10 cellular contexts compared by ENCODE assay signal in genomic region chr3:42846682-42847522, GRCh38. TPM values are rescaled to one million over a fixed set of nuclear protein-coding genes. Genes with fewer than 3 reads are reported as not detected.
A peak's percentile ranks its signal among the peaks of the same experiment; 100 is the strongest.
DNase-seq lines count a peak whose midpoint lies in the region; ATAC-seq and TF ChIP-seq lines count a peak whose summit lies in the region.
"Had no signal": no experiment of that assay in that cellular context is flagged by ENCODE, and none has a peak within 500 bp of the region (broad histone marks: within the 10 kb centered on the region; RNA-seq: fewer than 3 reads in every experiment).

No MANE protein-coding gene starts in this region.

- H3K27me3 ChIP-seq in heart right ventricle (no peaks in the 10 kb centered on the region), subcutaneous abdominal adipose tissue (ENCODE audit: control insufficient read depth in 5 of 5, insufficient read depth in 4 of 5, low read length in 5 of 5) (no peaks in the 10 kb centered on the region)

- intact Hi-C loops in heart right ventricle (cut with DNase I) = no loop called here

- 33 to 44% methylated on average over 5 of the region's 5 CpGs for WGBS in heart right ventricle, 2 donors

- H3K4me3 ChIP-seq in heart right ventricle (no peak overlapping the region), subcutaneous abdominal adipose tissue (ENCODE audit: low read depth in 1 of 5, low read length in 5 of 5) (no peak overlapping the region)

- peaks cover 2 to 54% (median 29%) of the 10 kb centered on the region in 9 donors for H3K4me1 ChIP-seq in heart right ventricle
- peaks cover 3 to 37% (median 30%) of the 10 kb centered on the region in 5 donors for H3K4me1 ChIP-seq in subcutaneous abdominal adipose tissue (ENCODE audit: control insufficient read depth in 5 of 5, insufficient read depth in 5 of 5, low read length in 5 of 5)

- no peaks in the 10 kb centered on the region for H3K9me3 ChIP-seq in heart right ventricle
- H3K9me3 ChIP-seq in subcutaneous abdominal adipose tissue (ENCODE audit: control insufficient read depth in 5 of 5, low read length in 5 of 5) = no peaks in the 10 kb centered on the region

- peak overlapping the region in 2 of 5 donors; percentile 1 to 38 for H3K9ac ChIP-seq in subcutaneous abdominal adipose tissue (ENCODE audit: low read length in 5 of 5)

- H3K36me3 ChIP-seq in heart right ventricle = no peaks in the 10 kb centered on the region
- no peaks in the 10 kb centered on the region for H3K36me3 ChIP-seq in subcutaneous abdominal adipose tissue (ENCODE audit: control insufficient read depth in 5 of 5, insufficient read depth in 5 of 5, low read length in 5 of 5)

- H3K27ac ChIP-seq in heart right ventricle (peak overlapping the region in 7 of 10 donors; percentile 8 to 83 (median 61)), subcutaneous abdominal adipose tissue (ENCODE audit: low read depth, low read length) (peak overlapping the region; percentile 50)
- H3K27ac ChIP-seq: 22Rv1 had no signal

- ATAC-seq in heart right ventricle = peak in 7 of 8 donors; percentile 23 to 64 (median 54)
- ATAC-seq in HG03097 (IDR thresholded peaks at IDR 0.05; ENCODE audit: low FRiP score, unreplicated experiment) = no peak

- peak; percentile 63 for DNase-seq in SIG-M5 treated with dmso at 0.1 percent for 504 hours (lab: John Stamatoyannopoulos, UW; ENCODE audit: unreplicated experiment)
- no peak for DNase-seq in SIG-M5 (lab: John Stamatoyannopoulos, UW)
- DNase-seq in NOMO-1 treated with dmso at 0.1 percent for 144 hours (lab: John Stamatoyannopoulos, UW; ENCODE audit: unreplicated experiment) = peak; percentile 69
- DNase-seq in heart right ventricle = no peak
- DNase-seq in NCI-H1930 (lab: John Stamatoyannopoulos, UW) = no peak
- DNase-seq in NCI-H128 (lab: John Stamatoyannopoulos, UW; ENCODE audit: unreplicated experiment) = no peak
- DNase-seq: activated T-cell treated with anti-CD3 and anti-CD28 coated beads for 4 hours had no signal

- no peak for TF ChIP-seq CTCF in heart right ventricle (IDR thresholded peaks at IDR 0.05)

RNA-seq across cellular contexts. Expression of gene CYP8B1, which starts 28.8 kb away (rescaled TPM):
- total RNA-seq in heart right ventricle = not detected
- polyA plus RNA-seq in heart right ventricle = not detected

RNA-seq across cellular contexts. Expression of gene ACKR2, which starts 37.7 kb away (rescaled TPM):
- 1 to 10 TPM in 8 of 10 donors, under 1 TPM in 2; 0.93 to 2.1 (median 1.2) TPM for total RNA-seq in heart right ventricle
- under 1 TPM; 0.15 to 0.25 TPM for polyA plus RNA-seq in heart right ventricle

RNA-seq across cellular contexts. Expression of gene HIGD1A, which starts 42.6 kb away (rescaled TPM):
- total RNA-seq in heart right ventricle = 100 to 1,000 TPM; 276 to 397 (median 331) TPM
- 100 to 1,000 TPM; 179 to 399 TPM for polyA plus RNA-seq in heart right ventricle

RNA-seq across cellular contexts. Expression of gene ZNF662, which starts 59.0 kb away (rescaled TPM):
- total RNA-seq in heart right ventricle = 1 to 10 TPM; 3.7 to 6.9 (median 5.5) TPM
- polyA plus RNA-seq in heart right ventricle = 1 to 10 TPM in 1 of 2 donors, under 1 TPM in 1; 0.91 to 5.0 TPM

Comparison
In these comparisons a context has a peak if more than half of its experiments do, and no peak if none do; other contexts are left out.
1. DNase-seq: peak in SIG-M5 treated with dmso at 0.1 percent for 504 hours (single experiment) and NOMO-1 treated with dmso at 0.1 percent for 144 hours (single experiment); none in SIG-M5 (single experiment), heart right ventricle (0 of 2), NCI-H1930 (0 of 2) and NCI-H128 (single experiment).